Comparison of ENCODE assay signal across 6 cellular contexts in the genomic region with DNA sequence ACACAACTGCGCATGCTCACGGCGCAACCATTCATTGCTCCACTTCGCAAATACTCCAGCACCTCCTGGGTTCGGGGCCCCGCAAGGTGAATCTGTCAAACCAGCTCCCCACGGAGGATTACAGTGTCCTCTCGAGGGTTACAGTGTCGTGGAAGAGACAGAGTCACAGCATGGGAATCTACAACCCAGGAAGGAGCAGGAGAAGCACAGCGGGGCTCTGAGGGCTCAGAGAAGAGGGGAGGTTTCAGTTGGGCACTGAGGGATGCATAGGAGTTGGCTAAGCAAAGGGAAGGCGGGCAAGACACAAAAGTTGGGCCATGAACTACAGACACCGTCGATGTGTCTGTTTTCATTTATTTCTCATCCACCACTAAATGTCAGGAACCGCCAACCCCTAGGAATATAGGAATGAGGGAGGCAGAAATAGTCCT. TPM values are rescaled to one million over a fixed set of nuclear protein-coding genes. Genes with fewer than 3 reads are reported as not detected.
DNase-seq lines count a peak whose midpoint lies in the region; ATAC-seq and TF ChIP-seq lines count a peak whose summit lies in the region.

No MANE protein-coding gene starts in this region.

- no peak for DNase-seq in HFFc6
- peak; percentile 87 for DNase-seq in activated CD8-positive, alpha-beta T cell treated with anti-CD3 and anti-CD28 coated beads for 36 hours
- DNase-seq in mesenchymal stem cell: no peak
- DNase-seq in putamen (ENCODE audit: low spot score): no peak

- H3K4me1 Mint-ChIP-seq in HFFc6 (ENCODE audit: low read depth): peaks cover 17% of the 10 kb centered on the region
- H3K4me1 Mint-ChIP-seq in activated CD8-positive, alpha-beta T cell treated with anti-CD3 and anti-CD28 coated beads for 36 hours (ENCODE audit: low read depth): peaks cover 17% of the 10 kb centered on the region

- H3K9me3 Mint-ChIP-seq in HFFc6: no peaks in the 10 kb centered on the region
- no peaks in the 10 kb centered on the region for H3K9me3 Mint-ChIP-seq in activated CD8-positive, alpha-beta T cell treated with anti-CD3 and anti-CD28 coated beads for 36 hours

- peak overlapping the region; percentile 96 for H3K27ac ChIP-seq in mesenchymal stem cell (ENCODE audit: low read length, poor library complexity, severe bottlenecking)

- no peak for TF ChIP-seq CTCF in HFFc6 (IDR thresholded peaks at IDR 0.05)
- no peak for TF ChIP-seq CTCF in activated CD8-positive, alpha-beta T cell treated with anti-CD3 and anti-CD28 coated beads for 36 hours (IDR thresholded peaks at IDR 0.05)

- peaks cover 7% of the 10 kb centered on the region; the same call in 1 of the 2 replicates for H3K27me3 Mint-ChIP-seq in HFFc6 (ENCODE audit: insufficient read depth)
- H3K27me3 Mint-ChIP-seq in activated CD8-positive, alpha-beta T cell treated with anti-CD3 and anti-CD28 coated beads for 36 hours: no peaks in the 10 kb centered on the region

- peak overlapping the region in 1 of 2 experiments; percentile 69 for H3K14ac ChIP-seq in mesenchymal stem cell (ENCODE audit: low read length in 2 of 2)

- H2BK12ac ChIP-seq in mesenchymal stem cell (ENCODE audit: low read length in 2 of 2): peak overlapping the region; percentile 28 to 58

- H3K36me3 Mint-ChIP-seq in HFFc6 (ENCODE audit: low read depth): peaks cover 19% of the 10 kb centered on the region
- H3K36me3 Mint-ChIP-seq in activated CD8-positive, alpha-beta T cell treated with anti-CD3 and anti-CD28 coated beads for 36 hours (ENCODE audit: low read depth): peaks cover 18% of the 10 kb centered on the region

- ATAC-seq in activated CD8-positive, alpha-beta T cell treated with anti-CD3 and anti-CD28 coated beads for 36 hours: no peak
- ATAC-seq in HG02610 (IDR thresholded peaks at IDR 0.05; ENCODE audit: unreplicated experiment) (no peak), HG02938 (IDR thresholded peaks at IDR 0.05; ENCODE audit: unreplicated experiment) (no peak)

- H4K8ac ChIP-seq in mesenchymal stem cell (ENCODE audit: low read length): peak overlapping the region; percentile 89

- POLR2A ChIA-PET in activated CD8-positive, alpha-beta T cell treated with anti-CD3 and anti-CD28 coated beads for 36 hours (lab: Charles Lee): interaction anchor here (0.7 to 1.9 kb wide), 8 partner anchors 9 to 88 kb away, joined by 3 to 7 read pairs (median 4); a partner anchor contains a TSS

- H2AFZ ChIP-seq in mesenchymal stem cell (ENCODE audit: low read depth, low read length): peak overlapping the region; percentile 94

- intact Hi-C loops in activated CD8-positive, alpha-beta T cell treated with anti-CD3 and anti-CD28 coated beads for 36 hours (cut with micrococcal nuclease): no loop called here

- H3K4me1 ChIP-seq in mesenchymal stem cell (ENCODE audit: control insufficient read depth, insufficient read depth, low read depth, low read length): peaks cover 12% of the 10 kb centered on the region

- H3K4me2 ChIP-seq in mesenchymal stem cell (ENCODE audit: low read length, poor library complexity, severe bottlenecking): peak overlapping the region; percentile 91

- H3K4ac ChIP-seq in mesenchymal stem cell (ENCODE audit: low read depth in 1 of 2, low read length in 2 of 2): peak overlapping the region in 1 of 2 experiments; percentile 77

- no peak overlapping the region for H2BK120ac ChIP-seq in mesenchymal stem cell (ENCODE audit: low read depth, low read length)

- H3K27ac Mint-ChIP-seq in HFFc6: peak overlapping the region; percentile 97
- peak overlapping the region; percentile 97 for H3K27ac Mint-ChIP-seq in activated CD8-positive, alpha-beta T cell treated with anti-CD3 and anti-CD28 coated beads for 36 hours

- H2BK5ac ChIP-seq in mesenchymal stem cell (ENCODE audit: low read depth, low read length, poor library complexity, severe bottlenecking): peak overlapping the region; percentile 63

- H3K23ac ChIP-seq in mesenchymal stem cell (ENCODE audit: low read length in 2 of 2): no peak overlapping the region

- H3K36me3 ChIP-seq in mesenchymal stem cell (ENCODE audit: control insufficient read depth in 1 of 2, insufficient read depth in 2 of 2, low read depth in 1 of 2, low read length in 2 of 2): peaks cover 19 to 21% of the 10 kb centered on the region in 2 experiments

- peak overlapping the region; percentile 17 for H2AK5ac ChIP-seq in mesenchymal stem cell (ENCODE audit: low read length, severe bottlenecking)

- peak overlapping the region; percentile 60 for H4K91ac ChIP-seq in mesenchymal stem cell (ENCODE audit: low read length)

- H3K18ac ChIP-seq in mesenchymal stem cell (ENCODE audit: low read depth in 1 of 2, low read length in 2 of 2): peak overlapping the region; percentile 85 to 99

- H2BK15ac ChIP-seq in mesenchymal stem cell (ENCODE audit: low read depth, poor library complexity, severe bottlenecking): peak overlapping the region; percentile 55

- no peaks in the 10 kb centered on the region for H3K27me3 ChIP-seq in mesenchymal stem cell (ENCODE audit: control insufficient read depth in 1 of 2, insufficient read depth in 1 of 2, low read length in 2 of 2)

- CTCF ChIA-PET in activated CD8-positive, alpha-beta T cell treated with anti-CD3 and anti-CD28 coated beads for 36 hours (lab: Charles Lee): interaction anchor here (1.0 kb wide), 1 partner anchor 18 kb away, joined by 3 read pairs; no protein-coding TSS in a partner anchor

- H3K9ac ChIP-seq in mesenchymal stem cell (ENCODE audit: low read length): peak overlapping the region; percentile 96

- H3K9me3 ChIP-seq in mesenchymal stem cell (ENCODE audit: control insufficient read depth, low read length): no peaks in the 10 kb centered on the region

- peak overlapping the region; percentile 93 to 96 for H3K4me3 ChIP-seq in mesenchymal stem cell (ENCODE audit: insufficient read depth in 1 of 2, low read depth in 1 of 2, low read length in 2 of 2)

- 16% methylated on average over 11 of the region's 14 CpGs for WGBS in mesenchymal stem cell

- H3K79me1 ChIP-seq in mesenchymal stem cell (replicated peaks; ENCODE audit: low read length, poor library complexity, severe bottlenecking): peaks cover 19% of the 10 kb centered on the region

- H3K4me3 Mint-ChIP-seq in HFFc6: peak overlapping the region; percentile 96
- peak overlapping the region; percentile 80 for H3K4me3 Mint-ChIP-seq in activated CD8-positive, alpha-beta T cell treated with anti-CD3 and anti-CD28 coated beads for 36 hours

RNA-seq across cellular contexts. Expression of a gene that starts 1.0 kb away (rescaled TPM):
- total RNA-seq in HFFc6 (2021; fragmentation: NEBNext Ultra II Directional; extraction: Animal tissue kit (Norgen Biotek cat#: 25700)): 10 to 100 TPM; 70.4 to 75.1 (median 71.4) TPM
- total RNA-seq in activated CD8-positive, alpha-beta T cell treated with anti-CD3 and anti-CD28 coated beads for 36 hours: 10 to 100 TPM; 50.4 to 59.6 TPM
- 85.8 TPM for polyA plus RNA-seq in mesenchymal stem cell (2013, experiment 1 of 2)
- 77.3 TPM for polyA plus RNA-seq in mesenchymal stem cell (2013, experiment 2 of 2)

RNA-seq across cellular contexts. Expression of a gene that starts 18.3 kb away (rescaled TPM):
- total RNA-seq in HFFc6 (2021; fragmentation: NEBNext Ultra II Directional; extraction: Animal tissue kit (Norgen Biotek cat#: 25700)): 1 to 10 TPM; 1.1 to 2.0 (median 1.5) TPM
- total RNA-seq in activated CD8-positive, alpha-beta T cell treated with anti-CD3 and anti-CD28 coated beads for 36 hours: 1 to 10 TPM; 1.2 to 1.4 TPM
- polyA plus RNA-seq in mesenchymal stem cell (2013, experiment 1 of 2): 0.97 TPM
- 0.82 TPM for polyA plus RNA-seq in mesenchymal stem cell (2013, experiment 2 of 2)

RNA-seq across cellular contexts. Expression of a gene that starts 21.4 kb away (rescaled TPM):
- 10 to 100 TPM; 40.8 to 60.7 (median 47.9) TPM for total RNA-seq in HFFc6 (2021; fragmentation: NEBNext Ultra II Directional; extraction: Animal tissue kit (Norgen Biotek cat#: 25700))
- 10 to 100 TPM; 34.9 to 40.1 TPM for total RNA-seq in activated CD8-positive, alpha-beta T cell treated with anti-CD3 and anti-CD28 coated beads for 36 hours
- 46.0 TPM for polyA plus RNA-seq in mesenchymal stem cell (2013, experiment 1 of 2)
- polyA plus RNA-seq in mesenchymal stem cell (2013, experiment 2 of 2): 44.8 TPM

RNA-seq across cellular contexts. Expression of a gene that starts 30.6 kb away (rescaled TPM):
- 100 to 1,000 TPM; 259 to 312 (median 301) TPM for total RNA-seq in HFFc6 (2021; fragmentation: NEBNext Ultra II Directional; extraction: Animal tissue kit (Norgen Biotek cat#: 25700))
- 100 to 1,000 TPM; 366 to 370 TPM for total RNA-seq in activated CD8-positive, alpha-beta T cell treated with anti-CD3 and anti-CD28 coated beads for 36 hours
- polyA plus RNA-seq in mesenchymal stem cell (2013, experiment 1 of 2): 172 TPM
- polyA plus RNA-seq in mesenchymal stem cell (2013, experiment 2 of 2): 175 TPM

RNA-seq across cellular contexts. Expression of a gene that starts 32.7 kb away (rescaled TPM):
- total RNA-seq in HFFc6 (2021; fragmentation: NEBNext Ultra II Directional; extraction: Animal tissue kit (Norgen Biotek cat#: 25700)): 100 to 1,000 TPM; 106 to 114 (median 107) TPM
- total RNA-seq in activated CD8-positive, alpha-beta T cell treated with anti-CD3 and anti-CD28 coated beads for 36 hours: 100 to 1,000 TPM; 169 to 175 TPM
- 159 TPM for polyA plus RNA-seq in mesenchymal stem cell (2013, experiment 1 of 2)
- 167 TPM for polyA plus RNA-seq in mesenchymal stem cell (2013, experiment 2 of 2)
